In genomic region chr6:161943561-161943960, GRCh38 we compare ENCODE assay signal across 30 cellular contexts.
"Had no signal": no experiment of that assay in that cellular context is flagged by ENCODE, and none has a peak within 500 bp of the region (broad histone marks: within the 10 kb centered on the region; RNA-seq: fewer than 3 reads in every experiment).

No MANE protein-coding gene starts in this region.

- H3K36me3 Mint-ChIP-seq: natural killer cell; neural progenitor cell; stimulated activated memory B cell treated with anti-CD40 and anti-IgM and Interleukin-4, amounts not matched to agents 10 μg/mL and 1 μg/mL and 100 μg/mL, for 72 hours had no signal

- H3K4me1 Mint-ChIP-seq: naive thymus-derived CD4-positive, alpha-beta T cell; natural killer cell; stimulated activated memory B cell treated with anti-CD40 and anti-IgM and Interleukin-4, amounts not matched to agents 10 μg/mL and 1 μg/mL and 100 μg/mL, for 72 hours; stimulated activated naive CD8-positive, alpha-beta T cell treated with anti-CD3 and anti-CD28 coated beads, Interleukin-15, amount 100 ng/mL, for 72 hours had no signal

- H3K36me3 ChIP-seq: neural progenitor cell, neutrophil, pancreas, prostate gland, spleen, suprapubic skin, tibial artery, transverse colon, upper lobe of left lung, vagina had no signal

- H2AFZ ChIP-seq: neural progenitor cell had no signal

- DNase-seq: naive thymus-derived CD4-positive, alpha-beta T cell; natural killer cell; nucleus accumbens; pancreas; right cardiac atrium; spleen; stimulated activated CD4-positive, alpha-beta T cell treated with anti-CD3 and anti-CD28 coated beads, Interleukin-12 subunit alpha, Interleukin-12 subunit beta, amount 100 ng/mL, for 4 hours; stimulated activated CD4-positive, alpha-beta T cell treated with anti-CD3 and anti-CD28 coated beads, Interleukin-1b, Interleukin-23, amount 100 ng/mL, for 48 hours; stimulated activated CD4-positive, alpha-beta T cell treated with anti-CD3 and anti-CD28 coated beads, Interleukin-4, amount 100 ng/mL, for 1 hour; stimulated activated CD4-positive, alpha-beta T cell treated with anti-CD3 and anti-CD28 coated beads, Interleukin-4, amount 100 ng/mL, for 4 hours; stimulated activated CD8-positive, alpha-beta memory T cell treated with anti-CD3 and anti-CD28 coated beads, Interleukin-4, amount 100 ng/mL, for 48 hours; stimulated activated naive CD4-positive, alpha-beta T cell; stimulated activated naive CD8-positive, alpha-beta T cell treated with anti-CD3 and anti-CD28 coated beads, Interleukin-15, amount 100 ng/mL, for 72 hours; stimulated activated naive CD8-positive, alpha-beta T cell treated with anti-CD3 and anti-CD28 coated beads, Interleukin-15, Interleukin-2, amounts not matched to agents 100 U/mL and 50 U/mL, for 24 hours; substantia nigra; testis; tibial artery; transverse colon; upper lobe of left lung had no signal

- H3K9me3 ChIP-seq: neutrophil, pancreas, prostate gland, spleen, suprapubic skin, testis, tibial artery, transverse colon, upper lobe of left lung, vagina had no signal

- H3K9ac ChIP-seq: neural progenitor cell had no signal

- H3K4me3 Mint-ChIP-seq: naive thymus-derived CD4-positive, alpha-beta T cell; natural killer cell; nephron; neural progenitor cell; stimulated activated memory B cell treated with anti-CD40 and anti-IgM and Interleukin-4, amounts not matched to agents 10 μg/mL and 1 μg/mL and 100 μg/mL, for 72 hours; stimulated activated naive CD8-positive, alpha-beta T cell treated with anti-CD3 and anti-CD28 coated beads, Interleukin-15, amount 100 ng/mL, for 72 hours had no signal

- ATAC-seq: naive thymus-derived CD4-positive, alpha-beta T cell; natural killer cell; pancreas; right cardiac atrium; sciatic nerve; stimulated activated memory B cell treated with anti-CD40 and anti-IgM and Interleukin-4, amounts not matched to agents 10 μg/mL and 1 μg/mL and 100 μg/mL, for 72 hours; stimulated activated naive CD8-positive, alpha-beta T cell treated with anti-CD3 and anti-CD28 coated beads, Interleukin-15, amount 100 ng/mL, for 72 hours; stimulated activated naive CD8-positive, alpha-beta T cell treated with anti-CD3 and anti-CD28 coated beads, Interleukin-15, Interleukin-2, amounts not matched to agents 100 U/mL and 50 U/mL, for 24 hours had no signal

- H3K27me3 Mint-ChIP-seq: stimulated activated memory B cell treated with anti-CD40 and anti-IgM and Interleukin-4, amounts not matched to agents 10 μg/mL and 1 μg/mL and 100 μg/mL, for 72 hours; stimulated activated naive CD8-positive, alpha-beta T cell treated with anti-CD3 and anti-CD28 coated beads, Interleukin-15, amount 100 ng/mL, for 72 hours had no signal

- H3K27me3 ChIP-seq: neural progenitor cell, neutrophil, pancreas, spleen, suprapubic skin, testis, tibial artery, transverse colon, upper lobe of left lung, vagina had no signal

- H3K4me3 ChIP-seq: neural progenitor cell, pancreas, prostate gland, skin epidermis, smooth muscle cell, spleen, suprapubic skin, testis, tibial artery, transverse colon, upper lobe of left lung, vagina had no signal

- H3K4me2 ChIP-seq: neural progenitor cell, smooth muscle cell had no signal

- H3K9me3 Mint-ChIP-seq: naive thymus-derived CD4-positive, alpha-beta T cell; natural killer cell; neural progenitor cell; stimulated activated memory B cell treated with anti-CD40 and anti-IgM and Interleukin-4, amounts not matched to agents 10 μg/mL and 1 μg/mL and 100 μg/mL, for 72 hours; stimulated activated naive CD8-positive, alpha-beta T cell treated with anti-CD3 and anti-CD28 coated beads, Interleukin-15, amount 100 ng/mL, for 72 hours had no signal

- H3K27ac Mint-ChIP-seq: naive thymus-derived CD4-positive, alpha-beta T cell; natural killer cell; nephron; neural progenitor cell; stimulated activated memory B cell treated with anti-CD40 and anti-IgM and Interleukin-4, amounts not matched to agents 10 μg/mL and 1 μg/mL and 100 μg/mL, for 72 hours; stimulated activated naive CD8-positive, alpha-beta T cell treated with anti-CD3 and anti-CD28 coated beads, Interleukin-15, amount 100 ng/mL, for 72 hours had no signal

- H3K27ac ChIP-seq: neural progenitor cell, neutrophil, pancreas, prostate gland, skin epidermis, spleen, suprapubic skin, testis, tibial artery, transverse colon, upper lobe of left lung, vagina had no signal

- FAIRE-seq: pancreas, urothelium cell line had no signal

- H3K4me1 ChIP-seq: neural progenitor cell, pancreas, prostate gland, spleen, suprapubic skin, tibial artery, upper lobe of left lung, vagina had no signal
